ENCODE assay signal across 8 cellular contexts in the genomic region with DNA sequence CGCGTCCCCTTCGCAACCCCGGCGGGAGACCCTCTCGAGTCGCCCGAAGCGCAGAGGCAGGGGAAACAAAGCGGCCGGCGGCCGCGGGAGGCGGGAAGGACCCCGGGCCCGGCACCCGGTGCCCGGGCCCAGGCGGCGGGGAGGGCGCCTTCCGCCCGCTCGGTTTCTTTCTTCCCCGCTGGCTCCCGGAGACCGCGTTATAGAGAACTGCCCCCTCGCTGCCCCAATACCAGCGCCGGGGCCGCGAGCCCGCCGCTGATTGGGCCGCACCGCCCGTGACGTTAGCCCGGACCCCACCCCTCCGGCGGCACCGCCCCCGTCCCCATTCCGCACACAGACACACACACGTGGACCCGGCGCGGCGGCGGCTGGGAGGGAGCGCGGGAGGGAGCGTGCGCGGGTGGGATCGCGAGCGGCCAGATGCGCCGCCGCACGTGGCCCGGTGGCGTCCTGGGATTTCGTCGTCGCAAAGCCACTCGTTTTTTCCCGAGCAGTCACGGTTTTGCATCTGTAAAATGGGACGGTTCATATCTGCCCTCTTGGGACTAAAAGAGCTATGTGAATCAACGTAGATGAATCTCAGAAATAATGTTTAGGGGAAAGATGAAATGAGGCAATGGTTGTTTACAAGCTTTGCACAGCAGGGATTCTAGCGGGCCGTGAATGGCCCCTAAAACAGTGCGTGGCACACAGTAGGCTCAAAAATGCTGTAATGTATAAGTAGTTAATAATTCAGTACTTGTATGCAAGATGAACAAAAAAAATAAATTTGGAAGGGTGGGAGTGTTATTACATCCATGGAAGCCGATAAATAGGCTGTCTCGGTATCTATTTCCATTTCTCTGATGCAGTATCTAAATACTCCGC. TPM values are rescaled to one million over a fixed set of nuclear protein-coding genes. Genes with fewer than 3 reads are reported as not detected.
DNase-seq lines count a peak whose midpoint lies in the region; TF ChIP-seq lines count a peak whose summit lies in the region.

A gene (minus strand): TSS at position 209 of the 867 bp plus-strand sequence. CDS start 462 bp downstream, outside the sequence.

- H3K9me3 ChIP-seq in BE2C (no peaks in the 10 kb centered on the region), endodermal cell (ENCODE audit: control insufficient read depth, low read length) (no peaks in the 10 kb centered on the region)

- no peak for TF ChIP-seq CTCF in BE2C (IDR thresholded peaks at IDR 0.05; ENCODE audit: low read depth, low read length)
- no peak for TF ChIP-seq CTCF in endodermal cell (conservative IDR thresholded peaks at IDR 0.05)

- peak within 1 kb of the TSS; percentile 40 for H3K4me3 Mint-ChIP-seq in endodermal cell

- H3K4me1 Mint-ChIP-seq in endodermal cell, result peaks cover 10% of the 10 kb centered on the region

- H3K36me3 ChIP-seq in BE2C (no peaks in the 10 kb centered on the region), endodermal cell (ENCODE audit: control insufficient read depth, insufficient read depth, low read length) (no peaks in the 10 kb centered on the region)

- H3K9ac ChIP-seq in endodermal cell (ENCODE audit: extremely low read depth, low read length, poor library complexity, severe bottlenecking), result peak within 1 kb of the TSS; percentile 51

- no peaks in the 10 kb centered on the region for H3K9me3 Mint-ChIP-seq in endodermal cell

- H3K27ac ChIP-seq in endodermal cell (ENCODE audit: low read depth, low read length), result no peak within 1 kb of the TSS

- WGBS in endodermal cell (ENCODE audit: insufficient coverage in 1 of 2, insufficient read length in 1 of 2), 2 experiments, result 5 to 26% methylated on average over 11 to 80 of the region's 80 CpGs

- H3K27me3 ChIP-seq in BE2C (peaks cover 11% of the 10 kb centered on the region), endodermal cell (ENCODE audit: control insufficient read depth, insufficient read depth, low read length, poor library complexity, severe bottlenecking) (peaks cover 57% of the 10 kb centered on the region)

- no peak within 1 kb of the TSS for H3K27ac Mint-ChIP-seq in endodermal cell

- H3K36me3 Mint-ChIP-seq in endodermal cell (ENCODE audit: low read depth), result no peaks in the 10 kb centered on the region

- H3K4me1 ChIP-seq in BE2C (peaks cover 4% of the 10 kb centered on the region), endodermal cell (ENCODE audit: control insufficient read depth, insufficient read depth, low read length) (peaks cover 17% of the 10 kb centered on the region)

- DNase-seq in BE2C (peak; percentile 96), GM19240 (ENCODE audit: insufficient read length, low spot score) (peak; percentile 53), HS-5 (ENCODE audit: low read depth) (peak; percentile 40), NOMO-1 (lab: John Stamatoyannopoulos, UW; ENCODE audit: unreplicated experiment in 2 of 2) (peak; percentile 79 to 84), endodermal cell (peak; percentile 96), midbrain (lab: John Stamatoyannopoulos, UW) (peak; percentile 85)
- peak; percentile 82 to 86 for DNase-seq in activated CD8-positive, alpha-beta memory T cell treated with anti-CD3 and anti-CD28 coated beads for 4 hours (ENCODE audit: low read depth in 2 of 2)
- DNase-seq in stimulated activated CD8-positive, alpha-beta memory T cell treated with anti-CD3 and anti-CD28 coated beads, Interleukin-2, amount 100 ng/mL, for 1 hour (ENCODE audit: low read depth in 2 of 2), result peak; percentile 59 to 72

- peaks cover 63% of the 10 kb centered on the region for H3K27me3 Mint-ChIP-seq in endodermal cell (ENCODE audit: insufficient read depth)

- H3K4me3 ChIP-seq in BE2C (ENCODE audit: low read depth, low read length), result peak within 1 kb of the TSS; percentile 72
- H3K4me3 ChIP-seq in endodermal cell (ENCODE audit: low read length), result peak within 1 kb of the TSS; percentile 75

RNA-seq across cellular contexts. Expression of the gene that starts here (rescaled TPM):
- polyA plus RNA-seq in BE2C (2012; ENCODE audit: insufficient read depth, insufficient read length, low read depth), result 6.0 TPM
- 1 to 10 TPM; 3.2 to 5.0 TPM for total RNA-seq in endodermal cell
- 13.5 TPM for polyA plus RNA-seq in endodermal cell (2013, experiment 1 of 2)
- polyA plus RNA-seq in endodermal cell (2013, experiment 2 of 2), result 12.8 TPM

Comparison
In these comparisons a context has a peak if more than half of its experiments do, and no peak if none do; other contexts are left out.
1. DNase-seq: peak in every context shown above with its lines; median percentile 96 in BE2C; 96 in endodermal cell; 85 in midbrain; 84 in activated CD8-positive, alpha-beta memory T cell treated with anti-CD3 and anti-CD28 coated beads for 4 hours; 82 in NOMO-1; 66 in stimulated activated CD8-positive, alpha-beta memory T cell treated with anti-CD3 and anti-CD28 coated beads, Interleukin-2, amount 100 ng/mL, for 1 hour; 53 in GM19240; 40 in HS-5.